ENCODE assay signal across 29 cellular contexts in the genomic region with DNA sequence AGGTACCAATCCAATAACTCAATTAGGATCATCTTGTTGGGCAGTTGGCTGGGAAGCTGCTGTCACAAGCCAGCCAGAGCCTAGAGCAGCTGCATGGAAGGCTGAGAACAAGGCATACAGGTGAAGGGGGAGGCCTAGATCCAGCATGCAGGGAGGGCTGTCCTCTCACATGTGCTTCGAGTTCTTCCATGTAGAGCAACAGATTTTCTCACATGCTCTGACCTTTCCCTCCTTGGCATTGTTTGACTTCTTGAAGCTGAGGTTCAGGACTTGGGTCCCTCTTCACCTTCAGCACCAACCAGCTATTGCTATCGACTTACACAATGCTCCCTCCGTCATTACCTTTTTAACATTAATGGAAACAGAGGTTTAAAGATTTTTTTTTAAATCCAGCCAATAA.
"Had no signal": no experiment of that assay in that cellular context is flagged by ENCODE, and none has a peak within 500 bp of the region (broad histone marks: within the 10 kb centered on the region; RNA-seq: fewer than 3 reads in every experiment).

No MANE protein-coding gene starts in this region.

- DNase-seq: effector memory CD8-positive, alpha-beta T cell; erythroblast; esophagus squamous epithelium; foreskin melanocyte; glutamatergic neuron; heart right ventricle; hippocampal formation; left cardiac atrium; left lung; mesendoderm; midbrain; naive thymus-derived CD4-positive, alpha-beta T cell; stimulated activated CD4-positive, alpha-beta T cell treated with anti-CD3 and anti-CD28 coated beads, Interleukin-12 subunit alpha, Interleukin-12 subunit beta, amount 100 ng/mL, for 4 hours; stimulated activated CD4-positive, alpha-beta T cell treated with anti-CD3 and anti-CD28 coated beads, Interleukin-1b, Interleukin-23, amount 100 ng/mL, for 48 hours; stimulated activated CD4-positive, alpha-beta T cell treated with anti-CD3 and anti-CD28 coated beads, Interleukin-4, amount 100 ng/mL, for 1 hour; stimulated activated CD8-positive, alpha-beta memory T cell treated with anti-CD3 and anti-CD28 coated beads, Interleukin-4, amount 100 ng/mL, for 48 hours; stimulated activated naive CD4-positive, alpha-beta T cell; stimulated activated naive CD8-positive, alpha-beta T cell treated with anti-CD3 and anti-CD28 coated beads, Interleukin-15, amount 100 ng/mL, for 72 hours; transverse colon; upper lobe of right lung had no signal

- H3K36me3 ChIP-seq: esophagus squamous epithelium, heart right ventricle, left lung, neural progenitor cell, prostate gland, right atrium auricular region, suprapubic skin, transverse colon, upper lobe of right lung, vagina had no signal

- H3K4me3 ChIP-seq: esophagus squamous epithelium, heart right ventricle, left lung, neural progenitor cell, prostate gland, right atrium auricular region, smooth muscle cell, suprapubic skin, transverse colon, upper lobe of right lung, vagina had no signal

- H3K4me1 ChIP-seq: esophagus squamous epithelium, heart right ventricle, left lung, prostate gland, right atrium auricular region, suprapubic skin, transverse colon, upper lobe of right lung, vagina had no signal

- H3K27ac ChIP-seq: esophagus squamous epithelium, heart right ventricle, left lung, neural progenitor cell, prostate gland, right atrium auricular region, suprapubic skin, transverse colon, upper lobe of right lung, vagina had no signal

- H3K9me3 ChIP-seq: esophagus squamous epithelium, heart right ventricle, left lung, prostate gland, right atrium auricular region, suprapubic skin, transverse colon, upper lobe of right lung, vagina had no signal

- H3K27me3 ChIP-seq: esophagus squamous epithelium, heart right ventricle, left lung, neural progenitor cell, right atrium auricular region, suprapubic skin, transverse colon, upper lobe of right lung, vagina had no signal

- H3K9ac ChIP-seq: neural progenitor cell had no signal

- FAIRE-seq: endometrium, islet of Langerhans had no signal

- ATAC-seq: effector memory CD8-positive, alpha-beta T cell; left cardiac atrium; left lung; naive thymus-derived CD4-positive, alpha-beta T cell; sciatic nerve; stimulated activated naive CD8-positive, alpha-beta T cell treated with anti-CD3 and anti-CD28 coated beads, Interleukin-15, amount 100 ng/mL, for 72 hours; upper lobe of right lung had no signal
